In the genomic region with DNA sequence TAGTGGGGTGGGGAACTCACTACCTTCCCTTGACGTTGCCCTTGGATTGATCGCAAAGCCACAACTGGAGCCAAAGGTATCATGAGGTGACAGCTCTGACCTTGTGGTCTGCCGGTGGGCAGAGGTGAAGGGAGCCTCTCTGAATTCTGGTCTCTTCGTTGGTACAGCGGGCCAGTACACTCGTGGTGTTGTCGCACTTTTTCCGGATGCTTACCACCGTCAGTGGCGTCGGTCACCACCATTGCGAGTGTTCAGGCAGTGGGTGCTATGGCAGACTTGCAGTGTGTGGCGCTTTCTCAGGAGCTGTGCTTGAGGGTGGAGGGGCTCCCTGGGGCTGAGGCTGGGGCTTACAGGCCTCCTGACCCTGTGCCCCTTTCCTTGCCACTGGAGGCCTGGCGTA, we compare ENCODE assay signal across 9 cellular contexts.
"Had no signal": no experiment of that assay in that cellular context is flagged by ENCODE, and none has a peak within 500 bp of the region (broad histone marks: within the 10 kb centered on the region; RNA-seq: fewer than 3 reads in every experiment).

No MANE protein-coding gene starts in this region.

- H3K9me3 ChIP-seq: SK-N-SH had no signal

- H3K27me3 Mint-ChIP-seq: IgD-negative memory B cell had no signal

- DNase-seq: NCI-H1105; NCI-H1436 treated with DMSO at 0.1 percent for 48 hours; NCI-H2029 treated with DMSO at 0.1 percent for 48 hours; NCI-H510A; NK-92 treated with Interleukin-12 subunit alpha and Interleukin-12 subunit beta, amount 100 ng/mL, for 24 hours had no signal

- ATAC-seq: PC-3 had no signal

- H3K27ac Mint-ChIP-seq: IgD-negative memory B cell had no signal

- H3K27ac ChIP-seq: RWPE1 had no signal

- H3K4me2 ChIP-seq: SK-N-SH had no signal

- H3K4me3 Mint-ChIP-seq: IgD-negative memory B cell had no signal

- H3K9ac ChIP-seq: SK-N-SH had no signal
